Comparison of ENCODE assay signal across 1 cellular context in the genomic region with DNA sequence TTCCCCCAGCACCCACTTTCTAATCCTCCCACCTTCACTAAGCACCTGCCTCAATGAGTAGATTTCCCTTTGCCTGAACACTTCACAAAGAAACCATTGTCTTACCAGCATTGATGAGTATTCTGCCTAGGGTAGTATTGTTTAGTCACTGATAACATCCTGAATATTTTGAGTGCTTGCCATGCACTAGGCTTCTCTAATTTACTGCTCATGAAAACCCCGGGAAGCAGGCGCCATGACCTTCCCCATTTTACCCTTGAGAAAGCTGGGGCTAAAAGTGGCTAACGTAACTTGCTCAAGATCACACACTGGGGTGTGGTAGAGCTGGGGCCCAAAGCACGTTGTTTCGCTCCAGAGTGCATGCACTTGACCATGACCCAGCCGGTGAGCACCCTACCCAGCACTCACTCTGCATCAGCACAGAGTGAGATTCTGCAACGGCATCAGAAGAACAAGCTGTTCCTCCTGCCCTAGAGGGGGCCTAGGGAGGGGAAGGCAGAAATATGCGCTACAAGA.
TF ChIP-seq lines count a peak whose summit lies in the region.

No MANE protein-coding gene starts in this region.

TF ChIP-seq in GM12878, 131 proteins besides CTCF, POLR2A, EP300 and RAD21 (continued from another document):
- TF ChIP-seq, protein P1, sequence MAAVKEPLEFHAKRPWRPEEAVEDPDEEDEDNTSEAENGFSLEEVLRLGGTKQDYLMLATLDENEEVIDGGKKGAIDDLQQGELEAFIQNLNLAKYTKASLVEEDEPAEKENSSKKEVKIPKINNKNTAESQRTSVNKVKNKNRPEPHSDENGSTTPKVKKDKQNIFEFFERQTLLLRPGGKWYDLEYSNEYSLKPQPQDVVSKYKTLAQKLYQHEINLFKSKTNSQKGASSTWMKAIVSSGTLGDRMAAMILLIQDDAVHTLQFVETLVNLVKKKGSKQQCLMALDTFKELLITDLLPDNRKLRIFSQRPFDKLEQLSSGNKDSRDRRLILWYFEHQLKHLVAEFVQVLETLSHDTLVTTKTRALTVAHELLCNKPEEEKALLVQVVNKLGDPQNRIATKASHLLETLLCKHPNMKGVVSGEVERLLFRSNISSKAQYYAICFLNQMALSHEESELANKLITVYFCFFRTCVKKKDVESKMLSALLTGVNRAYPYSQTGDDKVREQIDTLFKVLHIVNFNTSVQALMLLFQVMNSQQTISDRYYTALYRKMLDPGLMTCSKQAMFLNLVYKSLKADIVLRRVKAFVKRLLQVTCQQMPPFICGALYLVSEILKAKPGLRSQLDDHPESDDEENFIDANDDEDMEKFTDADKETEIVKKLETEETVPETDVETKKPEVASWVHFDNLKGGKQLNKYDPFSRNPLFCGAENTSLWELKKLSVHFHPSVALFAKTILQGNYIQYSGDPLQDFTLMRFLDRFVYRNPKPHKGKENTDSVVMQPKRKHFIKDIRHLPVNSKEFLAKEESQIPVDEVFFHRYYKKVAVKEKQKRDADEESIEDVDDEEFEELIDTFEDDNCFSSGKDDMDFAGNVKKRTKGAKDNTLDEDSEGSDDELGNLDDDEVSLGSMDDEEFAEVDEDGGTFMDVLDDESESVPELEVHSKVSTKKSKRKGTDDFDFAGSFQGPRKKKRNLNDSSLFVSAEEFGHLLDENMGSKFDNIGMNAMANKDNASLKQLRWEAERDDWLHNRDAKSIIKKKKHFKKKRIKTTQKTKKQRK (IDR thresholded peaks at IDR 0.05; ENCODE audit: low read depth, low read length), result no peak
- no peak for TF ChIP-seq MYC (IDR thresholded peaks at IDR 0.05; ENCODE audit: insufficient read depth, insufficient read length, insufficient replicate concordance, low read length, severe bottlenecking)
- no peak for TF ChIP-seq TCF12 (IDR thresholded peaks at IDR 0.05; ENCODE audit: low read depth, low read length)
- TF ChIP-seq ASH2L (IDR thresholded peaks at IDR 0.05; ENCODE audit: borderline replicate concordance, low read depth), result no peak
- TF ChIP-seq SPI1 (IDR thresholded peaks at IDR 0.05; ENCODE audit: borderline replicate concordance, insufficient read depth, low read depth, low read length), result no peak
- TF ChIP-seq BMI1 (IDR thresholded peaks at IDR 0.05; ENCODE audit: borderline replicate concordance), result no peak
- TF ChIP-seq, protein P2, sequence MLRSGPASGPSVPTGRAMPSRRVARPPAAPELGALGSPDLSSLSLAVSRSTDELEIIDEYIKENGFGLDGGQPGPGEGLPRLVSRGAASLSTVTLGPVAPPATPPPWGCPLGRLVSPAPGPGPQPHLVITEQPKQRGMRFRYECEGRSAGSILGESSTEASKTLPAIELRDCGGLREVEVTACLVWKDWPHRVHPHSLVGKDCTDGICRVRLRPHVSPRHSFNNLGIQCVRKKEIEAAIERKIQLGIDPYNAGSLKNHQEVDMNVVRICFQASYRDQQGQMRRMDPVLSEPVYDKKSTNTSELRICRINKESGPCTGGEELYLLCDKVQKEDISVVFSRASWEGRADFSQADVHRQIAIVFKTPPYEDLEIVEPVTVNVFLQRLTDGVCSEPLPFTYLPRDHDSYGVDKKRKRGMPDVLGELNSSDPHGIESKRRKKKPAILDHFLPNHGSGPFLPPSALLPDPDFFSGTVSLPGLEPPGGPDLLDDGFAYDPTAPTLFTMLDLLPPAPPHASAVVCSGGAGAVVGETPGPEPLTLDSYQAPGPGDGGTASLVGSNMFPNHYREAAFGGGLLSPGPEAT (IDR thresholded peaks at IDR 0.05; ENCODE audit: low read depth), result no peak
- TF ChIP-seq, protein P3, sequence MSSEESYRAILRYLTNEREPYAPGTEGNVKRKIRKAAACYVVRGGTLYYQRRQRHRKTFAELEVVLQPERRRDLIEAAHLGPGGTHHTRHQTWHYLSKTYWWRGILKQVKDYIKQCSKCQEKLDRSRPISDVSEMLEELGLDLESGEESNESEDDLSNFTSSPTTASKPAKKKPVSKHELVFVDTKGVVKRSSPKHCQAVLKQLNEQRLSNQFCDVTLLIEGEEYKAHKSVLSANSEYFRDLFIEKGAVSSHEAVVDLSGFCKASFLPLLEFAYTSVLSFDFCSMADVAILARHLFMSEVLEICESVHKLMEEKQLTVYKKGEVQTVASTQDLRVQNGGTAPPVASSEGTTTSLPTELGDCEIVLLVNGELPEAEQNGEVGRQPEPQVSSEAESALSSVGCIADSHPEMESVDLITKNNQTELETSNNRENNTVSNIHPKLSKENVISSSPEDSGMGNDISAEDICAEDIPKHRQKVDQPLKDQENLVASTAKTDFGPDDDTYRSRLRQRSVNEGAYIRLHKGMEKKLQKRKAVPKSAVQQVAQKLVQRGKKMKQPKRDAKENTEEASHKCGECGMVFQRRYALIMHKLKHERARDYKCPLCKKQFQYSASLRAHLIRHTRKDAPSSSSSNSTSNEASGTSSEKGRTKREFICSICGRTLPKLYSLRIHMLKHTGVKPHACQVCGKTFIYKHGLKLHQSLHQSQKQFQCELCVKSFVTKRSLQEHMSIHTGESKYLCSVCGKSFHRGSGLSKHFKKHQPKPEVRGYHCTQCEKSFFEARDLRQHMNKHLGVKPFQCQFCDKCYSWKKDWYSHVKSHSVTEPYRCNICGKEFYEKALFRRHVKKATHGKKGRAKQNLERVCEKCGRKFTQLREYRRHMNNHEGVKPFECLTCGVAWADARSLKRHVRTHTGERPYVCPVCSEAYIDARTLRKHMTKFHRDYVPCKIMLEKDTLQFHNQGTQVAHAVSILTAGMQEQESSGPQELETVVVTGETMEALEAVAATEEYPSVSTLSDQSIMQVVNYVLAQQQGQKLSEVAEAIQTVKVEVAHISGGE (CRISPR knock-in tag; IDR thresholded peaks at IDR 0.05), result no peak
- peak; percentile 9; the same call in 1 of the 2 replicates for TF ChIP-seq MTA2 (IDR thresholded peaks at IDR 0.05; ENCODE audit: low read depth)
- TF ChIP-seq EED (IDR thresholded peaks at IDR 0.05; ENCODE audit: low read depth), result no peak
- TF ChIP-seq IKZF1 (conservative IDR thresholded peaks at IDR 0.05), result peak; percentile 47
- TF ChIP-seq KDM1A (IDR thresholded peaks at IDR 0.05; ENCODE audit: borderline replicate concordance), result no peak
- TF ChIP-seq, protein P4, sequence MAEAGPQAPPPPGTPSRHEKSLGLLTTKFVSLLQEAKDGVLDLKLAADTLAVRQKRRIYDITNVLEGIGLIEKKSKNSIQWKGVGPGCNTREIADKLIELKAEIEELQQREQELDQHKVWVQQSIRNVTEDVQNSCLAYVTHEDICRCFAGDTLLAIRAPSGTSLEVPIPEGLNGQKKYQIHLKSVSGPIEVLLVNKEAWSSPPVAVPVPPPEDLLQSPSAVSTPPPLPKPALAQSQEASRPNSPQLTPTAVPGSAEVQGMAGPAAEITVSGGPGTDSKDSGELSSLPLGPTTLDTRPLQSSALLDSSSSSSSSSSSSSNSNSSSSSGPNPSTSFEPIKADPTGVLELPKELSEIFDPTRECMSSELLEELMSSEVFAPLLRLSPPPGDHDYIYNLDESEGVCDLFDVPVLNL (IDR thresholded peaks at IDR 0.05; ENCODE audit: low read depth, low read length), result no peak
- no peak for TF ChIP-seq CHD2 (IDR thresholded peaks at IDR 0.05; ENCODE audit: borderline replicate concordance, low read depth, low read length)
- TF ChIP-seq ETV6 (conservative IDR thresholded peaks at IDR 0.05 in 1 of 2, IDR thresholded peaks at IDR 0.05 in 1 of 2; ENCODE audit: borderline replicate concordance in 1 of 2, low read depth in 1 of 2), result no peak
- TF ChIP-seq SMAD1 (IDR thresholded peaks at IDR 0.05; ENCODE audit: low read depth, partially characterized antibody), result no peak
